In genomic region chr17:61481421-61481820, GRCh38 we compare ENCODE assay signal across 23 cellular contexts. TPM values are rescaled to one million over a fixed set of nuclear protein-coding genes. Genes with fewer than 3 reads are reported as not detected.
A peak's percentile ranks its signal among the peaks of the same experiment; 100 is the strongest.
DNase-seq lines count a peak whose midpoint lies in the region; ATAC-seq, FAIRE-seq and TF ChIP-seq lines count a peak whose summit lies in the region.
"Had no signal": no experiment of that assay in that cellular context is flagged by ENCODE, and none has a peak within 500 bp of the region (broad histone marks: within the 10 kb centered on the region; RNA-seq: fewer than 3 reads in every experiment).

No MANE protein-coding gene starts in this region.

- no peaks in the 10 kb centered on the region for H3K9me3 ChIP-seq in WERI-Rb-1 (ENCODE audit: severe bottlenecking)
- H3K9me3 ChIP-seq in kidney (ENCODE audit: control insufficient read depth in 1 of 2, low read length in 2 of 2) = no peaks in the 10 kb centered on the region
- H3K9me3 ChIP-seq: BLaER1, SJSA1 had no signal

- no peaks in the 10 kb centered on the region for H3K36me3 ChIP-seq in WERI-Rb-1
- no peaks in the 10 kb centered on the region for H3K36me3 ChIP-seq in kidney (ENCODE audit: control insufficient read depth in 1 of 2, insufficient read depth in 2 of 2, low read length in 2 of 2)
- H3K36me3 ChIP-seq: BLaER1, SJSA1 had no signal

- H3K4me3 Mint-ChIP-seq in activated T-cell treated with anti-CD3 and anti-CD28 coated beads, Interleukin-2, amount 50 U/mL, for 24 hours = no peak overlapping the region
- H3K4me3 Mint-ChIP-seq in activated T-cell treated with anti-CD3 and anti-CD28 coated beads, Interleukin-2, amount 50 U/mL, for 4 hours = no peak overlapping the region
- H3K4me3 Mint-ChIP-seq: CD8-positive, alpha-beta T cell had no signal

- DNase-seq in activated T-cell treated with anti-CD3 and anti-CD28 coated beads, Interleukin-2, amount 50 U/mL, for 24 hours = peak; percentile 13
- no peak for DNase-seq in activated T-cell treated with anti-CD3 and anti-CD28 coated beads, Interleukin-2, amount 50 U/mL, for 4 hours
- DNase-seq in WERI-Rb-1 (no peak), kidney (peak; percentile 48), medulla oblongata (ENCODE audit: extremely low spot score) (no peak), GDM1 (lab: John Stamatoyannopoulos, UW) (no peak), NCI-H1048 (lab: John Stamatoyannopoulos, UW) (no peak)
- DNase-seq: 8988T; CD8-positive, alpha-beta T cell; DMS79; NCI-H1092; NCI-H146; NCI-H2081; NCI-H774; PC-3 had no signal

- H3K4me3 ChIP-seq in WERI-Rb-1 (ENCODE audit: low read depth, low read length) = no peak overlapping the region
- H3K4me3 ChIP-seq in kidney (ENCODE audit: low read length in 2 of 2) = no peak overlapping the region
- H3K4me3 ChIP-seq: BLaER1, SJSA1 had no signal

- H3K9me3 Mint-ChIP-seq in activated T-cell treated with anti-CD3 and anti-CD28 coated beads, Interleukin-2, amount 50 U/mL, for 24 hours = no peaks in the 10 kb centered on the region
- no peaks in the 10 kb centered on the region for H3K9me3 Mint-ChIP-seq in activated T-cell treated with anti-CD3 and anti-CD28 coated beads, Interleukin-2, amount 50 U/mL, for 4 hours
- H3K9me3 Mint-ChIP-seq: CD8-positive, alpha-beta T cell had no signal

- H3K27me3 ChIP-seq in WERI-Rb-1 (ENCODE audit: insufficient read depth, low read depth, severe bottlenecking) = no peaks in the 10 kb centered on the region
- H3K27me3 ChIP-seq: BLaER1, SJSA1 had no signal

- H3K4me1 ChIP-seq in kidney (ENCODE audit: control insufficient read depth in 1 of 2, insufficient read depth in 1 of 2, low read depth in 1 of 2, low read length in 2 of 2) = no peaks in the 10 kb centered on the region
- H3K4me1 ChIP-seq: SJSA1 had no signal

- no peak overlapping the region for H3K9ac ChIP-seq in kidney (ENCODE audit: low read length in 2 of 2)
- H3K9ac ChIP-seq: BLaER1, KMS-11 had no signal

- no peak overlapping the region for H3K27ac Mint-ChIP-seq in activated T-cell treated with anti-CD3 and anti-CD28 coated beads, Interleukin-2, amount 50 U/mL, for 24 hours
- H3K27ac Mint-ChIP-seq: CD8-positive, alpha-beta T cell had no signal

- intact Hi-C loops in kidney (cut with DNase I) = no loop called here

- no peaks in the 10 kb centered on the region for H3K36me3 Mint-ChIP-seq in activated T-cell treated with anti-CD3 and anti-CD28 coated beads, Interleukin-2, amount 50 U/mL, for 24 hours (ENCODE audit: low read depth)
- no peaks in the 10 kb centered on the region for H3K36me3 Mint-ChIP-seq in activated T-cell treated with anti-CD3 and anti-CD28 coated beads, Interleukin-2, amount 50 U/mL, for 4 hours (ENCODE audit: insufficient read depth)
- H3K36me3 Mint-ChIP-seq: CD8-positive, alpha-beta T cell had no signal

- H3K27ac ChIP-seq in WERI-Rb-1 = no peak overlapping the region
- H3K27ac ChIP-seq in kidney (ENCODE audit: low read depth in 2 of 2, low read length in 2 of 2) = no peak overlapping the region
- H3K27ac ChIP-seq: BLaER1, KMS-11, SJSA1 had no signal

- TF ChIP-seq CTCF in WERI-Rb-1 (IDR thresholded peaks at IDR 0.05; ENCODE audit: low read depth, low read length) = peak; percentile 41; the same call in 1 of the 2 replicates
- TF ChIP-seq CTCF in kidney (IDR thresholded peaks at IDR 0.05; ENCODE audit: borderline replicate concordance, extremely low read depth, insufficient read depth) = no peak

- H3K4me1 Mint-ChIP-seq in activated T-cell treated with anti-CD3 and anti-CD28 coated beads, Interleukin-2, amount 50 U/mL, for 24 hours (ENCODE audit: low read depth) = no peaks in the 10 kb centered on the region
- no peaks in the 10 kb centered on the region for H3K4me1 Mint-ChIP-seq in activated T-cell treated with anti-CD3 and anti-CD28 coated beads, Interleukin-2, amount 50 U/mL, for 4 hours (ENCODE audit: low read depth)

- peaks cover 5% of the 10 kb centered on the region for H3K27me3 Mint-ChIP-seq in activated T-cell treated with anti-CD3 and anti-CD28 coated beads, Interleukin-2, amount 50 U/mL, for 24 hours
- H3K27me3 Mint-ChIP-seq in activated T-cell treated with anti-CD3 and anti-CD28 coated beads, Interleukin-2, amount 50 U/mL, for 4 hours (ENCODE audit: low read depth) = no peaks in the 10 kb centered on the region

- no peak for ATAC-seq in activated T-cell treated with anti-CD3 and anti-CD28 coated beads, Interleukin-2, amount 50 U/mL, for 4 hours
- ATAC-seq in GM21367 (IDR thresholded peaks at IDR 0.05; ENCODE audit: unreplicated experiment) = no peak
- ATAC-seq: CD8-positive, alpha-beta T cell; PC-3 had no signal

- no peak for FAIRE-seq in kidney (lab: Jason Lieb, UNC)
- FAIRE-seq: GM12891, GM18507, H54 had no signal

RNA-seq across cellular contexts. Expression of gene TBX4, which starts 29.2 kb away (rescaled TPM):
- not detected for total RNA-seq in activated T-cell treated with anti-CD3 and anti-CD28 coated beads, Interleukin-2, amount 50 U/mL, for 4 hours
- not detected for total RNA-seq in kidney
- not detected for polyA plus RNA-seq in kidney (ENCODE audit: insufficient read depth, low read depth, low replicate concordance)
- total RNA-seq: CD8-positive, alpha-beta T cell; MCF 10A; PC-3 had no signal

Comparison
In these comparisons a context has a peak if more than half of its experiments do, and no peak if none do; other contexts are left out.
1. DNase-seq: peak in activated T-cell treated with anti-CD3 and anti-CD28 coated beads, Interleukin-2, amount 50 U/mL, for 24 hours (single experiment) and kidney (single experiment); none in activated T-cell treated with anti-CD3 and anti-CD28 coated beads, Interleukin-2, amount 50 U/mL, for 4 hours (single experiment), WERI-Rb-1 (single experiment), medulla oblongata (single experiment), GDM1 (single experiment) and NCI-H1048 (single experiment).